ENCODE assay signal across 11 cellular contexts in the genomic region with DNA sequence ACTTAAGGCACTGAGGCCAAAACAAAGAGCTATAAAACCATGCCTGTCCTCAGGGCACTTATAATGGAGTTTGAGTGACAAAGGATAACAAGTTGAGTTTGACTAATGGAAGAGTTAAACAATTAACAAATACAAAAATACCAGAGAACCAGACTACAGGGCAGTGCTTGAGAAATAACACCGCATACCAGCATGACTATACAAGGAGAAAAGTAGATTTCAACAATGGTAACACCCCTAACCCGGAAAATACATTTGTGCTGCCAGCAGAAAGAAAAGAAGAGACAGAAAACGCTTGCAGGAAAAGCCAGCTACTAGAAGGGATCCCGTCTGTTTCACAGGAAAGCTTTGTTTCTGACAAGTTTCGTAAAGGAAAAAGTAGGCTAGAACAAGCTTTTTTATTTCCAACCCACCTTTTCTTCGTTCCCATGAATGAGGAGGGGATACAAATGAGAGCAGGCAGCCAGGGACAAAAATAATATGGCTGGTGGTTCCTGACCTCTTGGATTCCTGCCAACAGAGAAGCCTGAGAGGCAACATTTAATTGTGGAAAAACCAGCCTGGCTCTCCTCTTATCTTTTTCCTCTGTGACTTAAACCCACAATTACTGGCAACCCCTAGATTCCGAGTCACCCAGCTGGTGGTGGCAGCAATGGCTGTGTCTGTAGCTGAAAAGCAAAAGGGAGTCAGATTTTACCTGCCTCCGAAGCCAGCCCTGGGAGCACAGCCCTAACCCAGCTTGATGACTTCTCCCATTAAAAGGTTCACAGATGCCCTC. TPM values are rescaled to one million over a fixed set of nuclear protein-coding genes. Genes with fewer than 3 reads are reported as not detected.
DNase-seq lines count a peak whose midpoint lies in the region; ATAC-seq and TF ChIP-seq lines count a peak whose summit lies in the region.
"Had no signal": no experiment of that assay in that cellular context is flagged by ENCODE, and none has a peak within 500 bp of the region (broad histone marks: within the 10 kb centered on the region; RNA-seq: fewer than 3 reads in every experiment).

No MANE protein-coding gene starts in this region.

- CTCF ChIA-PET in activated naive CD4-positive, alpha-beta T cell treated with anti-CD3 and anti-CD28 coated beads for 36 hours (lab: Charles Lee) = interaction anchor here (0.8 kb wide), 2 partner anchors 20 to 171 kb away, joined by 5 to 7 read pairs; no protein-coding TSS in a partner anchor

- H3K4me3 Mint-ChIP-seq in activated naive CD4-positive, alpha-beta T cell treated with anti-CD3 and anti-CD28 coated beads for 36 hours = no peak overlapping the region

- H3K27me3 ChIP-seq in cardiac muscle cell (no peaks in the 10 kb centered on the region), ascending aorta (no peaks in the 10 kb centered on the region)
- H3K27me3 ChIP-seq: SJSA1 had no signal

- intact Hi-C loops in cardiac septum (cut with DNase I) (loop anchor here (2.0 kb wide), 2 partner anchors 21 to 55 kb away; no protein-coding TSS in a partner anchor), ascending aorta (cut with DNase I) (loop anchor here (5.0 kb wide), 1 partner anchor 34 kb away; no protein-coding TSS in a partner anchor)
- intact Hi-C loops in activated naive CD4-positive, alpha-beta T cell treated with anti-CD3 and anti-CD28 coated beads for 36 hours (cut with micrococcal nuclease) = no loop called here

- ATAC-seq in HG03196 (IDR thresholded peaks at IDR 0.05; ENCODE audit: unreplicated experiment) (no peak), GM18873 (IDR thresholded peaks at IDR 0.05; ENCODE audit: low FRiP score, unreplicated experiment) (no peak), HG03139 (IDR thresholded peaks at IDR 0.05; ENCODE audit: unreplicated experiment) (no peak)

- H3K9me3 Mint-ChIP-seq in activated naive CD4-positive, alpha-beta T cell treated with anti-CD3 and anti-CD28 coated beads for 36 hours = no peaks in the 10 kb centered on the region
- H3K9me3 Mint-ChIP-seq: activated T-helper 2 cell treated with anti-CD3 and anti-CD28 coated beads, Interferon-gamma antibody, Interleukin-2, Interleukin-4, amounts not matched to agents 10 μg/mL and 5 μg/mL and 100 μg/mL, durations not matched to agents 14 hours and 24 hours and 36 hours had no signal

- DNase-seq in cardiac muscle cell (ENCODE audit: low read depth in 1 of 2, low spot score in 1 of 2) (peak; percentile 66 to 83), cardiac septum (ENCODE audit: low spot score) (no peak), ascending aorta (ENCODE audit: low spot score in 2 of 2) (no peak), kidney tubule cell (ENCODE audit: low spot score) (peak; percentile 37)
- DNase-seq in activated naive CD4-positive, alpha-beta T cell treated with anti-CD3 and anti-CD28 coated beads for 36 hours = no peak

- H3K36me3 Mint-ChIP-seq in activated naive CD4-positive, alpha-beta T cell treated with anti-CD3 and anti-CD28 coated beads for 36 hours (ENCODE audit: low read depth) = no peaks in the 10 kb centered on the region

- no peak for TF ChIP-seq CTCF in cardiac muscle cell (IDR thresholded peaks at IDR 0.05; ENCODE audit: low read depth, low read length)
- no peak for TF ChIP-seq CTCF in ascending aorta (IDR thresholded peaks at IDR 0.05)

- no peaks in the 10 kb centered on the region for H3K27me3 Mint-ChIP-seq in activated naive CD4-positive, alpha-beta T cell treated with anti-CD3 and anti-CD28 coated beads for 36 hours (ENCODE audit: low read depth)

- H3K36me3 ChIP-seq in cardiac muscle cell (no peaks in the 10 kb centered on the region), ascending aorta (no peaks in the 10 kb centered on the region)
- H3K36me3 ChIP-seq: SJSA1 had no signal

- H3K4me3 ChIP-seq in cardiac muscle cell = no peak overlapping the region
- peak overlapping the region in 1 of 2 donors; percentile 32 for H3K4me3 ChIP-seq in ascending aorta
- H3K4me3 ChIP-seq: SJSA1 had no signal

- H3K27ac Mint-ChIP-seq in activated naive CD4-positive, alpha-beta T cell treated with anti-CD3 and anti-CD28 coated beads for 36 hours = no peak overlapping the region
- H3K27ac Mint-ChIP-seq: activated T-helper 2 cell treated with anti-CD3 and anti-CD28 coated beads, Interferon-gamma antibody, Interleukin-2, Interleukin-4, amounts not matched to agents 10 μg/mL and 5 μg/mL and 100 μg/mL, durations not matched to agents 14 hours and 24 hours and 36 hours had no signal

- H3K9me3 ChIP-seq in cardiac muscle cell (ENCODE audit: low read depth) (no peaks in the 10 kb centered on the region), ascending aorta (no peaks in the 10 kb centered on the region)
- H3K9me3 ChIP-seq: SJSA1 had no signal

- peaks cover 41% of the 10 kb centered on the region for H3K4me1 ChIP-seq in cardiac muscle cell (ENCODE audit: low read depth)
- peaks cover 5 to 47% of the 10 kb centered on the region in 2 donors for H3K4me1 ChIP-seq in ascending aorta

- no peaks in the 10 kb centered on the region for H3K4me1 Mint-ChIP-seq in activated naive CD4-positive, alpha-beta T cell treated with anti-CD3 and anti-CD28 coated beads for 36 hours (ENCODE audit: low read depth)

- H3K27ac ChIP-seq in cardiac muscle cell = peak overlapping the region; percentile 88
- peak overlapping the region; percentile 59 to 66 for H3K27ac ChIP-seq in ascending aorta
- H3K27ac ChIP-seq: HL-60, SJSA1 had no signal

RNA-seq across cellular contexts. Expression of a gene that starts 56.5 kb away (rescaled TPM):
- total RNA-seq in cardiac muscle cell (67.7 and 114 TPM in 2 replicates), cardiac septum (78.0 TPM), ascending aorta (29.9 TPM)
- 113 and 125 TPM in 2 replicates for polyA plus RNA-seq in cardiac muscle cell
- not detected for total RNA-seq in activated naive CD4-positive, alpha-beta T cell treated with anti-CD3 and anti-CD28 coated beads for 36 hours
- total RNA-seq: activated T-helper 2 cell treated with anti-CD3 and anti-CD28 coated beads, Interferon-gamma antibody, Interleukin-2, Interleukin-4, amounts not matched to agents 10 μg/mL and 5 μg/mL and 100 μg/mL, durations not matched to agents 14 hours and 24 hours and 36 hours had no signal

Comparison
In these comparisons a context has a peak if more than half of its experiments do, and no peak if none do; other contexts are left out.
1. DNase-seq: peak in cardiac muscle cell (2 of 2) and kidney tubule cell (single experiment); none in cardiac septum (single experiment), ascending aorta (0 of 2) and activated naive CD4-positive, alpha-beta T cell treated with anti-CD3 and anti-CD28 coated beads for 36 hours (single experiment).
2. RNA of a gene that starts 56.5 kb away (total RNA-seq): 67.7 to 114 TPM in cardiac muscle cell, 78.0 TPM in cardiac septum (single experiment) and 29.9 TPM in ascending aorta (single experiment); not detected in activated naive CD4-positive, alpha-beta T cell treated with anti-CD3 and anti-CD28 coated beads for 36 hours; every median in the first group is over 10 times any median in the second.